Comparison of ENCODE assay signal across 19 cellular contexts in genomic region chr3:11172136-11172670, GRCh38. TPM values are rescaled to one million over a fixed set of nuclear protein-coding genes. Genes with fewer than 3 reads are reported as not detected.
DNase-seq lines count a peak whose midpoint lies in the region; ATAC-seq, FAIRE-seq and TF ChIP-seq lines count a peak whose summit lies in the region.
"Had no signal": no experiment of that assay in that cellular context is flagged by ENCODE, and none has a peak within 500 bp of the region (broad histone marks: within the 10 kb centered on the region; RNA-seq: fewer than 3 reads in every experiment).

No MANE protein-coding gene starts in this region.

- no peaks in the 10 kb centered on the region for H3F3A ChIP-seq in PC-9 (ENCODE audit: insufficient read depth, low read depth)

- ATAC-seq in thoracic aorta (ENCODE audit: insufficient number of reproducible peaks, low FRiP score, low read depth) (peak; percentile 38), omental fat pad (ENCODE audit: low FRiP score) (no peak)

- H3K9me3 Mint-ChIP-seq in HFFc6 (no peaks in the 10 kb centered on the region), astrocyte (ENCODE audit: unreplicated experiment) (no peaks in the 10 kb centered on the region)
- H3K9me3 Mint-ChIP-seq: IgD-negative memory B cell had no signal

- H3K9me2 ChIP-seq in PC-9 (ENCODE audit: insufficient read depth) = no peaks in the 10 kb centered on the region

- no peak overlapping the region; the same call in 1 of the 2 replicates for H3K4me3 Mint-ChIP-seq in HFFc6
- H3K4me3 Mint-ChIP-seq in astrocyte (ENCODE audit: unreplicated experiment) = no peak overlapping the region
- H3K4me3 Mint-ChIP-seq: IgD-negative memory B cell had no signal

- H3K9ac ChIP-seq in astrocyte (ENCODE audit: low read length) = no peak overlapping the region

- H3K79me2 ChIP-seq in astrocyte (ENCODE audit: insufficient read depth, low read length) (peaks cover 48% of the 10 kb centered on the region), PC-9 (ENCODE audit: low read depth) (no peaks in the 10 kb centered on the region)

- POLR2A ChIA-PET in PC-9 (lab: Charles Lee; ENCODE audit: unreplicated experiment) = interaction anchor here (0.6 to 0.7 kb wide), 2 partner anchors 40 to 1552 kb away, joined by 3 to 6 read pairs; no protein-coding TSS in a partner anchor

- intact Hi-C loops in PC-9 (cut with micrococcal nuclease; ENCODE audit: unreplicated experiment) = no loop called here

- CTCF ChIA-PET in PC-9 (lab: Charles Lee) = interaction anchor here (0.6 kb wide), 1 partner anchor 112 kb away, joined by 4 read pairs; no protein-coding TSS in a partner anchor

- no TSS peak for BruUV-seq in PC-9 (replicated peaks; lab: Mats Ljungman, UMichigan)

- FAIRE-seq in astrocyte (lab: Jason Lieb, UNC) = peak; percentile 5
- FAIRE-seq: GM12892, RCC 7860 had no signal

- no peaks in the 10 kb centered on the region for H3K36me3 ChIP-seq in astrocyte (ENCODE audit: insufficient read depth, low read length)
- H3K36me3 ChIP-seq in thoracic aorta = no peaks in the 10 kb centered on the region
- H3K36me3 ChIP-seq in PC-9 (ENCODE audit: low read depth) = no peaks in the 10 kb centered on the region

- DNase-seq in HFFc6 (no peak), astrocyte (ENCODE audit: low read depth) (no peak), hepatic stellate cell (ENCODE audit: low spot score) (peak; percentile 56), thoracic aorta (ENCODE audit: low spot score) (no peak), hippocampal formation (lab: John Stamatoyannopoulos, UW) (no peak), C1 segment of cervical spinal cord (lab: John Stamatoyannopoulos, UW) (no peak), omental fat pad (ENCODE audit: low spot score) (no peak), PC-9 (no peak)
- DNase-seq: AML-193, COR-L47, DMS153, Kasumi-1, NCI-H1105, NCI-H1694, NCI-H510A treated with DMSO at 0.1 percent for 48 hours, SHP77 had no signal

- H3K27me3 ChIP-seq in astrocyte (ENCODE audit: insufficient read depth, low read length) = no peaks in the 10 kb centered on the region
- H3K27me3 ChIP-seq in thoracic aorta (replicated peaks; ENCODE audit: insufficient read depth) = no peaks in the 10 kb centered on the region
- H3K27me3 ChIP-seq in PC-9 (ENCODE audit: insufficient read depth, low read depth) = no peaks in the 10 kb centered on the region

- no peaks in the 10 kb centered on the region for H3K9me3 ChIP-seq in astrocyte (ENCODE audit: insufficient read depth, low read depth, low read length)
- no peaks in the 10 kb centered on the region for H3K9me3 ChIP-seq in thoracic aorta
- H3K9me3 ChIP-seq in PC-9 (ENCODE audit: insufficient read depth, low read depth) = no peaks in the 10 kb centered on the region

- H3K27ac Mint-ChIP-seq in HFFc6 = peak overlapping the region; percentile 59
- H3K27ac Mint-ChIP-seq in astrocyte (ENCODE audit: unreplicated experiment) = no peak overlapping the region
- H3K27ac Mint-ChIP-seq: IgD-negative memory B cell had no signal

- H3K4me3 ChIP-seq in astrocyte (ENCODE audit: insufficient read depth, low read depth, low read length) = no peak overlapping the region
- H3K4me3 ChIP-seq in thoracic aorta = peak overlapping the region; percentile 62
- no peak overlapping the region for H3K4me3 ChIP-seq in PC-9

- no peak overlapping the region for H3K27ac ChIP-seq in astrocyte (ENCODE audit: low read depth, low read length)
- H3K27ac ChIP-seq in thoracic aorta = peak overlapping the region; percentile 94 to 99
- H3K27ac ChIP-seq in PC-9 = no peak overlapping the region

- no peak for TF ChIP-seq CTCF in HFFc6 (IDR thresholded peaks at IDR 0.05)
- no peak for TF ChIP-seq CTCF in astrocyte (IDR thresholded peaks at IDR 0.05; ENCODE audit: insufficient read depth, low read depth, low read length)
- no peak for TF ChIP-seq CTCF in thoracic aorta (IDR thresholded peaks at IDR 0.05)
- TF ChIP-seq CTCF in omental fat pad (IDR thresholded peaks at IDR 0.05) = no peak
- no peak for TF ChIP-seq CTCF in PC-9 (conservative IDR thresholded peaks at IDR 0.05)

- H2AFZ ChIP-seq in astrocyte (ENCODE audit: low read depth, low read length) (no peak overlapping the region), PC-9 (no peak overlapping the region)

- H3K36me3 Mint-ChIP-seq in HFFc6 (ENCODE audit: low read depth) (peaks cover 7% of the 10 kb centered on the region; the same call in 1 of the 2 replicates), astrocyte (ENCODE audit: low read depth, unreplicated experiment) (peaks cover 11% of the 10 kb centered on the region)
- H3K36me3 Mint-ChIP-seq: IgD-negative memory B cell had no signal

- peaks cover 52% of the 10 kb centered on the region for H3K4me1 Mint-ChIP-seq in HFFc6 (ENCODE audit: low read depth)
- H3K4me1 Mint-ChIP-seq in astrocyte (ENCODE audit: low read depth, unreplicated experiment) = peaks cover 8% of the 10 kb centered on the region
- H3K4me1 Mint-ChIP-seq: IgD-negative memory B cell had no signal

- H3K27me3 Mint-ChIP-seq in HFFc6 (ENCODE audit: insufficient read depth) (peaks cover 3% of the 10 kb centered on the region; the same call in 1 of the 2 replicates), astrocyte (ENCODE audit: low read depth, unreplicated experiment) (peaks cover 33% of the 10 kb centered on the region)

- H3K4me2 ChIP-seq in astrocyte (ENCODE audit: low read length) (peak overlapping the region; percentile 5), PC-9 (no peak overlapping the region)

- H4K20me1 ChIP-seq in astrocyte (ENCODE audit: insufficient read depth, low read length) (peaks cover 12% of the 10 kb centered on the region), PC-9 (ENCODE audit: insufficient read depth) (no peaks in the 10 kb centered on the region; the same call in 1 of the 2 replicates)

- H3K4me1 ChIP-seq in astrocyte (ENCODE audit: insufficient read depth, low read length) = peaks cover 24% of the 10 kb centered on the region
- H3K4me1 ChIP-seq in thoracic aorta (ENCODE audit: control insufficient read depth in 1 of 2, low read depth in 2 of 2) = peaks cover 50 to 81% of the 10 kb centered on the region in 2 donors
- no peaks in the 10 kb centered on the region for H3K4me1 ChIP-seq in PC-9 (replicated peaks; ENCODE audit: insufficient read depth)

RNA-seq across cellular contexts. Expression of gene HRH1, which starts 17.9 kb away (rescaled TPM):
- total RNA-seq in HFFc6 (2021; fragmentation: NEBNext Ultra II Directional; extraction: Animal tissue kit (Norgen Biotek cat#: 25700)) = 1 to 10 TPM; 4.9 to 8.4 (median 6.4) TPM
- total RNA-seq in astrocyte = 2.1 and 2.4 TPM in 2 replicates
- 10 to 100 TPM; 17.7 to 48.3 TPM for total RNA-seq in thoracic aorta
- 10 to 100 TPM in 1 of 4 donors, 1 to 10 TPM in 3; 3.6 to 27.7 (median 6.1) TPM for total RNA-seq in omental fat pad
- total RNA-seq in PC-9 (2021) = 7.4 and 9.2 TPM in 2 replicates

Comparison
In these comparisons a context has a peak if more than half of its experiments do, and no peak if none do; other contexts are left out.
1. H3K27ac ChIP-seq: peak in thoracic aorta (2 of 2); none in astrocyte (single experiment) and PC-9 (single experiment).